ENCODE assay signal across 1 cellular context in the genomic region with DNA sequence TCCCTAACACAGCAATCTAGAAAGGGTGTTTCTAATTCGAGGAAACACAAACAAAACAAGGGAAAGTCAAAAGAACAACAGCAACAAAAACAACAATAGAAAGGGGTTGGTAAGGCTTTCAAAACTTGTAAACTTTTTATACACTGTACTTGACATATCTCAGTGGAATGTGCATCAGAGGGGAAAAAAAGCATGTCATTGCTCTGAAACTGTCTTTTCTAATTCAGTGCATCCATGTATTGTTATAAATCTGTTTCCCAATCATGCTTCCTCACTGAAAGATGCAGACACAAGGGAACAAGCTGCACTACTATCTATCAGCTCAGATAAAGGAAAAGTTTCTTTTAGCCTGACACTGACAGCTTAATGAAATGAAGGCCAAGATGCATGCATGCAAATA.
TF ChIP-seq lines count a peak whose summit lies in the region.

No MANE protein-coding gene starts in this region.

TF ChIP-seq in GM23338, 12 proteins besides CTCF, POLR2A, EP300 and RAD21 (continued from another document):
- TF ChIP-seq, protein P1, sequence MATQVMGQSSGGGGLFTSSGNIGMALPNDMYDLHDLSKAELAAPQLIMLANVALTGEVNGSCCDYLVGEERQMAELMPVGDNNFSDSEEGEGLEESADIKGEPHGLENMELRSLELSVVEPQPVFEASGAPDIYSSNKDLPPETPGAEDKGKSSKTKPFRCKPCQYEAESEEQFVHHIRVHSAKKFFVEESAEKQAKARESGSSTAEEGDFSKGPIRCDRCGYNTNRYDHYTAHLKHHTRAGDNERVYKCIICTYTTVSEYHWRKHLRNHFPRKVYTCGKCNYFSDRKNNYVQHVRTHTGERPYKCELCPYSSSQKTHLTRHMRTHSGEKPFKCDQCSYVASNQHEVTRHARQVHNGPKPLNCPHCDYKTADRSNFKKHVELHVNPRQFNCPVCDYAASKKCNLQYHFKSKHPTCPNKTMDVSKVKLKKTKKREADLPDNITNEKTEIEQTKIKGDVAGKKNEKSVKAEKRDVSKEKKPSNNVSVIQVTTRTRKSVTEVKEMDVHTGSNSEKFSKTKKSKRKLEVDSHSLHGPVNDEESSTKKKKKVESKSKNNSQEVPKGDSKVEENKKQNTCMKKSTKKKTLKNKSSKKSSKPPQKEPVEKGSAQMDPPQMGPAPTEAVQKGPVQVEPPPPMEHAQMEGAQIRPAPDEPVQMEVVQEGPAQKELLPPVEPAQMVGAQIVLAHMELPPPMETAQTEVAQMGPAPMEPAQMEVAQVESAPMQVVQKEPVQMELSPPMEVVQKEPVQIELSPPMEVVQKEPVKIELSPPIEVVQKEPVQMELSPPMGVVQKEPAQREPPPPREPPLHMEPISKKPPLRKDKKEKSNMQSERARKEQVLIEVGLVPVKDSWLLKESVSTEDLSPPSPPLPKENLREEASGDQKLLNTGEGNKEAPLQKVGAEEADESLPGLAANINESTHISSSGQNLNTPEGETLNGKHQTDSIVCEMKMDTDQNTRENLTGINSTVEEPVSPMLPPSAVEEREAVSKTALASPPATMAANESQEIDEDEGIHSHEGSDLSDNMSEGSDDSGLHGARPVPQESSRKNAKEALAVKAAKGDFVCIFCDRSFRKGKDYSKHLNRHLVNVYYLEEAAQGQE (IDR thresholded peaks at IDR 0.05; ENCODE audit: unreplicated experiment) = no peak
- TF ChIP-seq NANOG (IDR thresholded peaks at IDR 0.05; ENCODE audit: borderline replicate concordance) (no peak), EZH2phosphoT487 (IDR thresholded peaks at IDR 0.05; ENCODE audit: unreplicated experiment) (no peak), CREB1 (CRISPR knock-in tag; IDR thresholded peaks at IDR 0.05; ENCODE audit: low read depth) (no peak), ZNF114 (CRISPR knock-in tag; IDR thresholded peaks at IDR 0.05) (no peak), EZH2 (IDR thresholded peaks at IDR 0.05; ENCODE audit: low read depth, unreplicated experiment) (no peak)
